In the genomic region with DNA sequence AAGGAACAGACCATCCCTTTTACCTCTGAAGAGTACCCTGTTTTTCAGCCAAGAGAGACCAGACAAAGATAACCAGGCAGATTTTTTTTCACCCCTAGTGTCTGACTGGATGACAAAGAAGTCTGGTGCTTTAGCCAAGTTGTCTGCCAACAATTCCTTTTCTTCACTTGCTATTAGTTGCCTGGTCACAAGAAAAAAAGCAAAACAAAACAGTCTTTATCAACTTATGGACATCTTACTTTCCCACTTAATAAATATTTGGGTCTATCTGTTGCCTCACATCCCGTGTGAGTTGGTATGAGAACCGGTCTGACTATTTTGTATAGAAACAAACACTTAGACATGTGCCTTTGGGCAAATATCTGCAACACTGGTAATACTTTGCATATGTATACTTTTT, we compare ENCODE assay signal across 16 cellular contexts.
DNase-seq lines count a peak whose midpoint lies in the region; TF ChIP-seq lines count a peak whose summit lies in the region.
"Had no signal": no experiment of that assay in that cellular context is flagged by ENCODE, and none has a peak within 500 bp of the region (broad histone marks: within the 10 kb centered on the region; RNA-seq: fewer than 3 reads in every experiment).

No MANE protein-coding gene starts in this region.

- 14% methylated on average over 2 of the region's 2 CpGs for WGBS in SK-N-SH (ENCODE audit: low lambda C conversion rate)
- WGBS in smooth muscle cell (ENCODE audit: low lambda C conversion rate) = 26% methylated on average over 2 of the region's 2 CpGs

- H3K4me1 ChIP-seq in SK-N-SH (ENCODE audit: control insufficient read depth in 1 of 2, insufficient read depth in 2 of 2, low read depth in 1 of 2, low read length in 1 of 2) = peaks cover 0 to 20% of the 10 kb centered on the region in 2 experiments; a peak in 2 of 4 replicates
- H3K4me1 ChIP-seq in smooth muscle cell (ENCODE audit: low read depth) = peaks cover 5% of the 10 kb centered on the region
- H3K4me1 ChIP-seq: Peyer's patch had no signal

- H3K79me2 ChIP-seq in SK-N-SH (ENCODE audit: insufficient read depth) (no peaks in the 10 kb centered on the region), smooth muscle cell (ENCODE audit: low read depth) (no peaks in the 10 kb centered on the region)

- H3K27ac ChIP-seq in SK-N-SH (ENCODE audit: low read depth in 2 of 2, low read length in 1 of 2) (peak overlapping the region; percentile 55 to 99), smooth muscle cell (ENCODE audit: low read depth) (peak overlapping the region; percentile 72)
- H3K27ac ChIP-seq: gastroesophageal sphincter, Peyer's patch had no signal

- H3K4me2 ChIP-seq in SK-N-SH (no peak overlapping the region), smooth muscle cell (no peak overlapping the region)

- POLR2A ChIA-PET in SK-N-SH (lab: Yijun Ruan, JAX) = no interaction called here

- TF ChIP-seq CTCF in SK-N-SH (IDR thresholded peaks at IDR 0.05) = no peak
- no peak for TF ChIP-seq CTCF in fibroblast of mammary gland (conservative IDR thresholded peaks at IDR 0.05; ENCODE audit: control insufficient read depth, insufficient read depth, low read depth, low read length)
- no peak for TF ChIP-seq CTCF in smooth muscle cell (IDR thresholded peaks at IDR 0.05; ENCODE audit: borderline replicate concordance, insufficient read depth, poor library complexity, severe bottlenecking)

- H3K9me3 ChIP-seq in SK-N-SH = no peaks in the 10 kb centered on the region
- no peaks in the 10 kb centered on the region for H3K9me3 ChIP-seq in smooth muscle cell (replicated peaks; ENCODE audit: low read depth)
- H3K9me3 ChIP-seq: gastroesophageal sphincter, Peyer's patch had no signal

- DNase-seq in GM03348 (ENCODE audit: low spot score) = peak; percentile 46
- peak; percentile 39 for DNase-seq in SK-N-SH
- peak; percentile 28 for DNase-seq in fibroblast of mammary gland (ENCODE audit: low read depth)
- no peak for DNase-seq in smooth muscle cell (lab: John Stamatoyannopoulos, UW; ENCODE audit: unreplicated experiment)
- no peak for DNase-seq in activated effector memory CD4-positive, alpha-beta T cell treated with anti-CD3 and anti-CD28 coated beads, Interleukin-2, amount 50 U/mL, for 16 hours
- DNase-seq in SKM-1 treated with dmso at 0.1 percent for 144 hours (lab: John Stamatoyannopoulos, UW; ENCODE audit: unreplicated experiment) = no peak
- no peak for DNase-seq in NOMO-1 (lab: John Stamatoyannopoulos, UW; ENCODE audit: unreplicated experiment in 2 of 2)
- DNase-seq: activated CD4-positive, CD25-positive, alpha-beta regulatory T cell; activated CD8-positive, alpha-beta memory T cell treated with anti-CD3 and anti-CD28 coated beads, Interleukin-2, amount 10 ng/mL, durations not matched to agents 7 days and 5 days; activated naive CD4-positive, alpha-beta T cell treated with Interleukin-2 at 50 U/mL for 16 hours; CD8-positive, alpha-beta T cell; NCI-H1930; NCI-H748 treated with DMSO at 0.1 percent for 48 hours; Peyer's patch had no signal

- H3K9ac ChIP-seq in SK-N-SH (no peak overlapping the region), smooth muscle cell (ENCODE audit: low read depth) (peak overlapping the region; percentile 18)

- H3K27me3 ChIP-seq in SK-N-SH (ENCODE audit: insufficient read depth) (no peaks in the 10 kb centered on the region), smooth muscle cell (ENCODE audit: low read depth) (no peaks in the 10 kb centered on the region)
- H3K27me3 ChIP-seq: gastroesophageal sphincter, Peyer's patch had no signal

- CTCF ChIA-PET in SK-N-SH (lab: Yijun Ruan, JAX) = no interaction called here

- TF ChIP-seq EP300 in SK-N-SH (IDR thresholded peaks at IDR 0.05; ENCODE audit: borderline replicate concordance in 1 of 2, low read depth in 1 of 2, low read length in 1 of 2) = no peak; a peak in 2 of 4 replicates

- H3F3A ChIP-seq in SK-N-SH (replicated peaks; ENCODE audit: insufficient read depth) = no peaks in the 10 kb centered on the region
- H3F3A ChIP-seq in smooth muscle cell (ENCODE audit: low read depth) = peaks cover 6% of the 10 kb centered on the region

- no peaks in the 10 kb centered on the region for H3K36me3 ChIP-seq in SK-N-SH (replicated peaks in 1 of 2; ENCODE audit: control insufficient read depth in 1 of 2, insufficient read depth in 2 of 2, low read length in 1 of 2)
- no peaks in the 10 kb centered on the region for H3K36me3 ChIP-seq in smooth muscle cell (ENCODE audit: low read depth)
- H3K36me3 ChIP-seq: gastroesophageal sphincter, Peyer's patch had no signal

- no peaks in the 10 kb centered on the region for H3K9me2 ChIP-seq in SK-N-SH

- H4K20me1 ChIP-seq in SK-N-SH (ENCODE audit: insufficient read depth) = no peaks in the 10 kb centered on the region
- no peaks in the 10 kb centered on the region for H4K20me1 ChIP-seq in smooth muscle cell (ENCODE audit: low read depth)

- TF ChIP-seq RAD21 in SK-N-SH (IDR thresholded peaks at IDR 0.05; ENCODE audit: low read length) = no peak; the same call in 1 of the 2 replicates

- H2AFZ ChIP-seq in SK-N-SH (ENCODE audit: low read depth) (no peak overlapping the region), smooth muscle cell (ENCODE audit: low read depth) (peak overlapping the region; percentile 62)

- H3K4me3 ChIP-seq in SK-N-SH (ENCODE audit: low read depth in 2 of 2, low read length in 1 of 2) (no peak overlapping the region), fibroblast of mammary gland (ENCODE audit: control insufficient read depth, low read depth, low read length) (no peak overlapping the region), smooth muscle cell (no peak overlapping the region)
- H3K4me3 ChIP-seq: gastroesophageal sphincter, lung, Peyer's patch had no signal

TF ChIP-seq in SK-N-SH, 30 proteins besides CTCF, POLR2A, EP300 and RAD21 (continues in another document):
- TF ChIP-seq FOSL2 (IDR thresholded peaks at IDR 0.05; ENCODE audit: borderline replicate concordance, low read depth) = no peak
- TF ChIP-seq SMC3 (IDR thresholded peaks at IDR 0.05; ENCODE audit: low read depth, low read length) = no peak
- TF ChIP-seq FOXJ3 (CRISPR knock-in tag; IDR thresholded peaks at IDR 0.05) = no peak
- no peak for TF ChIP-seq NRF1 (IDR thresholded peaks at IDR 0.05; ENCODE audit: low read depth, low read length)
- TF ChIP-seq, protein P1, sequence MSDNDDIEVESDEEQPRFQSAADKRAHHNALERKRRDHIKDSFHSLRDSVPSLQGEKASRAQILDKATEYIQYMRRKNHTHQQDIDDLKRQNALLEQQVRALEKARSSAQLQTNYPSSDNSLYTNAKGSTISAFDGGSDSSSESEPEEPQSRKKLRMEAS (IDR thresholded peaks at IDR 0.05; ENCODE audit: low read depth) = no peak
- no peak for TF ChIP-seq JUND (IDR thresholded peaks at IDR 0.05)
- TF ChIP-seq MEF2A (IDR thresholded peaks at IDR 0.05; ENCODE audit: borderline replicate concordance, low read depth) = no peak
- no peak for TF ChIP-seq MXI1 (IDR thresholded peaks at IDR 0.05; ENCODE audit: low read depth, low read length)
- TF ChIP-seq, protein P2, sequence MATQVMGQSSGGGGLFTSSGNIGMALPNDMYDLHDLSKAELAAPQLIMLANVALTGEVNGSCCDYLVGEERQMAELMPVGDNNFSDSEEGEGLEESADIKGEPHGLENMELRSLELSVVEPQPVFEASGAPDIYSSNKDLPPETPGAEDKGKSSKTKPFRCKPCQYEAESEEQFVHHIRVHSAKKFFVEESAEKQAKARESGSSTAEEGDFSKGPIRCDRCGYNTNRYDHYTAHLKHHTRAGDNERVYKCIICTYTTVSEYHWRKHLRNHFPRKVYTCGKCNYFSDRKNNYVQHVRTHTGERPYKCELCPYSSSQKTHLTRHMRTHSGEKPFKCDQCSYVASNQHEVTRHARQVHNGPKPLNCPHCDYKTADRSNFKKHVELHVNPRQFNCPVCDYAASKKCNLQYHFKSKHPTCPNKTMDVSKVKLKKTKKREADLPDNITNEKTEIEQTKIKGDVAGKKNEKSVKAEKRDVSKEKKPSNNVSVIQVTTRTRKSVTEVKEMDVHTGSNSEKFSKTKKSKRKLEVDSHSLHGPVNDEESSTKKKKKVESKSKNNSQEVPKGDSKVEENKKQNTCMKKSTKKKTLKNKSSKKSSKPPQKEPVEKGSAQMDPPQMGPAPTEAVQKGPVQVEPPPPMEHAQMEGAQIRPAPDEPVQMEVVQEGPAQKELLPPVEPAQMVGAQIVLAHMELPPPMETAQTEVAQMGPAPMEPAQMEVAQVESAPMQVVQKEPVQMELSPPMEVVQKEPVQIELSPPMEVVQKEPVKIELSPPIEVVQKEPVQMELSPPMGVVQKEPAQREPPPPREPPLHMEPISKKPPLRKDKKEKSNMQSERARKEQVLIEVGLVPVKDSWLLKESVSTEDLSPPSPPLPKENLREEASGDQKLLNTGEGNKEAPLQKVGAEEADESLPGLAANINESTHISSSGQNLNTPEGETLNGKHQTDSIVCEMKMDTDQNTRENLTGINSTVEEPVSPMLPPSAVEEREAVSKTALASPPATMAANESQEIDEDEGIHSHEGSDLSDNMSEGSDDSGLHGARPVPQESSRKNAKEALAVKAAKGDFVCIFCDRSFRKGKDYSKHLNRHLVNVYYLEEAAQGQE (IDR thresholded peaks at IDR 0.05; ENCODE audit: low read depth, low read length) = no peak
- TF ChIP-seq RXRA (IDR thresholded peaks at IDR 0.05; ENCODE audit: borderline replicate concordance, low read depth) = no peak
- TF ChIP-seq SIN3A (IDR thresholded peaks at IDR 0.05; ENCODE audit: borderline replicate concordance, low read depth, low read length) = no peak
- TF ChIP-seq TAF1 (IDR thresholded peaks at IDR 0.05; ENCODE audit: borderline replicate concordance, low read depth, low read length) = no peak
- no peak for TF ChIP-seq FOXM1 (IDR thresholded peaks at IDR 0.05; ENCODE audit: low read depth)
- TF ChIP-seq, protein P3, sequence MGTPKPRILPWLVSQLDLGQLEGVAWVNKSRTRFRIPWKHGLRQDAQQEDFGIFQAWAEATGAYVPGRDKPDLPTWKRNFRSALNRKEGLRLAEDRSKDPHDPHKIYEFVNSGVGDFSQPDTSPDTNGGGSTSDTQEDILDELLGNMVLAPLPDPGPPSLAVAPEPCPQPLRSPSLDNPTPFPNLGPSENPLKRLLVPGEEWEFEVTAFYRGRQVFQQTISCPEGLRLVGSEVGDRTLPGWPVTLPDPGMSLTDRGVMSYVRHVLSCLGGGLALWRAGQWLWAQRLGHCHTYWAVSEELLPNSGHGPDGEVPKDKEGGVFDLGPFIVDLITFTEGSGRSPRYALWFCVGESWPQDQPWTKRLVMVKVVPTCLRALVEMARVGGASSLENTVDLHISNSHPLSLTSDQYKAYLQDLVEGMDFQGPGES (IDR thresholded peaks at IDR 0.05; ENCODE audit: low read depth, low read length) = no peak
- peak; percentile 43; the same call in 1 of the 2 replicates for TF ChIP-seq GATA2 (CRISPR knock-in tag; IDR thresholded peaks at IDR 0.05)
- no peak for TF ChIP-seq YY1 (IDR thresholded peaks at IDR 0.05; ENCODE audit: low read depth)

Comparison
In these comparisons a context has a peak if more than half of its experiments do, and no peak if none do; other contexts are left out.
1. DNase-seq: peak in GM03348 (single experiment), SK-N-SH (single experiment) and fibroblast of mammary gland (single experiment); none in smooth muscle cell (single experiment), activated effector memory CD4-positive, alpha-beta T cell treated with anti-CD3 and anti-CD28 coated beads, Interleukin-2, amount 50 U/mL, for 16 hours (single experiment), SKM-1 treated with dmso at 0.1 percent for 144 hours (single experiment) and NOMO-1 (0 of 2).